ENCODE assay signal across 1 cellular context in the genomic region with DNA sequence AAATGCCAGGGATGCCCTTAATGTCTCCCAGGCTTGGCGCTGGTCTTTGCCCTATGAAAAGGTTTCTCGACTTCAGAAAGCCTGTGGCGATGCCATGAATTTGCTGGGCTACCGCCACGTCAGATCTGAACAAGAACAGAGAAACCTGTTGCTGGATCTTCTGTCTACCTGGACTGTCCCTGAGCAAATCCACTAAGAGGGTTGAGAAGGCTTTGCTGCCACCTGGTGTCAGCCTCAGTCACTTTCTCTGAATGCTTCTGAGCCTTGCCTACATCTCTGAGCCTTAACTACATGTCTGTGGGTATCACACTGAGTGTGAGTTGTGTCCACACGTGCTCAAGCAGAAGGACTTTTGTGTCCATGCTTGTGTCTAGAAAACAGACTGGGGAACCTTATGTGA.
TF ChIP-seq lines count a peak whose summit lies in the region.

No MANE protein-coding gene starts in this region.

TF ChIP-seq in endothelial cell of umbilical vein, 7 proteins besides CTCF, POLR2A, EP300 and RAD21 (continued from another document):
- TF ChIP-seq POLR2AphosphoS5 (IDR thresholded peaks at IDR 0.05; ENCODE audit: insufficient read depth, low read depth, low read length) (no peak), EZH2 (IDR thresholded peaks at IDR 0.05; ENCODE audit: borderline replicate concordance, low read depth, low read length, severe bottlenecking) (no peak), GATA2 (IDR thresholded peaks at IDR 0.05; ENCODE audit: insufficient read depth, insufficient read length, low read depth, low read length) (no peak), FOS (IDR thresholded peaks at IDR 0.05; ENCODE audit: borderline replicate concordance, insufficient read depth, low read length) (no peak)
- TF ChIP-seq, protein P1, sequence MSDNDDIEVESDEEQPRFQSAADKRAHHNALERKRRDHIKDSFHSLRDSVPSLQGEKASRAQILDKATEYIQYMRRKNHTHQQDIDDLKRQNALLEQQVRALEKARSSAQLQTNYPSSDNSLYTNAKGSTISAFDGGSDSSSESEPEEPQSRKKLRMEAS (IDR thresholded peaks at IDR 0.05; ENCODE audit: insufficient read depth, insufficient read length): no peak
TF ChIP-seq in endothelial cell of umbilical vein: peak in this region for 0.
